ENCODE assay signal across 21 cellular contexts in the genomic region with DNA sequence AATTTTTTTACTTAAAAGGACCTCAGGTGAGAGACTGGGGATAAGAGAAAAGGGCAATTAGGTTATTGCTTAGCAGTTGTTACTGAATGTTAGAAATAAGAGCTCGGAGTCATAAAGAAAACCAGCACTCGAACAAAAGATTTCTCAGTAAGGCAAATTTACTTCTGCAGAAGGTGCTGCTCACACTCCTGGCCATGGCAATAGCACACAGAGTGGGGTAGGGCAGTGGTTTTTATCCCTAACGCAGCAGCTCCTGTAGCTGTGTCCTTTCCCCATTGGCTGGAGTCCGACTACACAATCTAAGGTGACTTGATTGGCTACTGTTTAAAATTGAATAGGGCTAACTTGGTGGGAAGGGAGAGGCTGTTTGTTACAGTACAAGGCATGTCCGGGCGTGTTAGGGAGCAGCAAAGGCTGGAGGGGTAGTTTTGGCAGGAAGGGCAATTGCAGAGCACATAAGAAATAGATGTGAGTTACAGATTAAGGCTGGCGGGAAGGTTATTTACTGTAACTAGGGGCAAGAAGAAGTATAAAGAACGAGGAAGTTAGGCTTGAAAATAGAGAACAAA.
"Had no signal": no experiment of that assay in that cellular context is flagged by ENCODE, and none has a peak within 500 bp of the region (broad histone marks: within the 10 kb centered on the region; RNA-seq: fewer than 3 reads in every experiment).

No MANE protein-coding gene starts in this region.

- H3K9me3 ChIP-seq: pancreas had no signal

- H3K4me1 ChIP-seq: lower lobe of right lung, pancreas, transverse colon had no signal

- H3K27ac ChIP-seq: coronary artery, lower lobe of right lung, pancreas, transverse colon had no signal

- H3K4me1 Mint-ChIP-seq: activated CD4-positive, alpha-beta memory T cell treated with anti-CD3 and anti-CD28 coated beads, Interleukin-2, amount 10 ng/mL, durations not matched to agents 7 days and 5 days; central memory CD8-positive, alpha-beta T cell; immature natural killer cell; mesothelial cell of epicardium; stimulated activated naive B cell treated with anti-CD40 and anti-IgM and Interleukin-4, amounts not matched to agents 10 μg/mL and 1 μg/mL and 100 μg/mL, for 72 hours had no signal

- H3K27me3 Mint-ChIP-seq: central memory CD8-positive, alpha-beta T cell had no signal

- H3K9me3 Mint-ChIP-seq: central memory CD8-positive, alpha-beta T cell had no signal

- H3K4me3 ChIP-seq: coronary artery, lower lobe of right lung, pancreas, transverse colon had no signal

- H3K27me3 ChIP-seq: brain microvascular endothelial cell, pancreas, transverse colon had no signal

- H3K36me3 ChIP-seq: brain microvascular endothelial cell, lower lobe of right lung, pancreas, transverse colon had no signal

- DNase-seq: activated CD4-positive, alpha-beta memory T cell treated with anti-CD3 and anti-CD28 coated beads, Interleukin-2, amount 10 ng/mL, durations not matched to agents 7 days and 5 days; activated CD4-positive, alpha-beta T cell treated with anti-CD3 and anti-CD28 coated beads for 4 hours; activated CD8-positive, alpha-beta memory T cell treated with anti-CD3 and anti-CD28 coated beads, Interleukin-2, amount 50 U/mL, for 4 hours; activated gamma-delta T cell treated with Interleukin-2 at 50 U/mL for 16 hours; activated T-cell treated with anti-CD3 and anti-CD28 coated beads, Interleukin-2, amount 50 U/mL, for 72 hours; amniotic stem cell; brain microvascular endothelial cell; effector CD8-positive, alpha-beta T cell; foreskin melanocyte; immature natural killer cell; lower lobe of right lung; nephron progenitor cell; pancreas; stimulated activated CD4-positive, alpha-beta T cell treated with anti-CD3 and anti-CD28 coated beads, Interleukin-2, amount 100 ng/mL, for 48 hours; stimulated activated naive B cell treated with anti-CD40 and anti-IgM and Interleukin-4, amounts not matched to agents 10 μg/mL and 1 μg/mL and 100 μg/mL, for 72 hours; substantia nigra; transverse colon had no signal

- H3K36me3 Mint-ChIP-seq: activated naive CD8-positive, alpha-beta T cell; immature natural killer cell; stimulated activated naive B cell treated with anti-CD40 and anti-IgM and Interleukin-4, amounts not matched to agents 10 μg/mL and 1 μg/mL and 100 μg/mL, for 72 hours had no signal

- H3K4me3 Mint-ChIP-seq: activated CD4-positive, alpha-beta memory T cell treated with anti-CD3 and anti-CD28 coated beads, Interleukin-2, amount 10 ng/mL, durations not matched to agents 7 days and 5 days; activated naive CD8-positive, alpha-beta T cell; activated T-cell treated with anti-CD3 and anti-CD28 coated beads, Interleukin-2, amount 50 U/mL, for 72 hours; central memory CD8-positive, alpha-beta T cell; immature natural killer cell; mesothelial cell of epicardium; nephron progenitor cell; stimulated activated naive B cell treated with anti-CD40 and anti-IgM and Interleukin-4, amounts not matched to agents 10 μg/mL and 1 μg/mL and 100 μg/mL, for 72 hours had no signal

- ATAC-seq: activated T-cell treated with anti-CD3 and anti-CD28 coated beads, Interleukin-2, amount 50 U/mL, for 72 hours; lower lobe of right lung; pancreas; stimulated activated naive B cell treated with anti-CD40 and anti-IgM and Interleukin-4, amounts not matched to agents 10 μg/mL and 1 μg/mL and 100 μg/mL, for 72 hours had no signal

- FAIRE-seq: pancreas had no signal

- H3K27ac Mint-ChIP-seq: activated CD4-positive, alpha-beta memory T cell treated with anti-CD3 and anti-CD28 coated beads, Interleukin-2, amount 10 ng/mL, durations not matched to agents 7 days and 5 days; activated naive CD8-positive, alpha-beta T cell; activated T-cell treated with anti-CD3 and anti-CD28 coated beads, Interleukin-2, amount 50 U/mL, for 72 hours; immature natural killer cell; mesothelial cell of epicardium; nephron progenitor cell; stimulated activated naive B cell treated with anti-CD40 and anti-IgM and Interleukin-4, amounts not matched to agents 10 μg/mL and 1 μg/mL and 100 μg/mL, for 72 hours had no signal
